ENCODE assay signal across 9 cellular contexts in genomic region chr12:55929306-55929791, GRCh38. TPM values are rescaled to one million over a fixed set of nuclear protein-coding genes. Genes with fewer than 3 reads are reported as not detected.
DNase-seq lines count a peak whose midpoint lies in the region; ATAC-seq, FAIRE-seq and TF ChIP-seq lines count a peak whose summit lies in the region.
"Had no signal": no experiment of that assay in that cellular context is flagged by ENCODE, and none has a peak within 500 bp of the region (broad histone marks: within the 10 kb centered on the region; RNA-seq: fewer than 3 reads in every experiment).

No MANE protein-coding gene starts in this region.

- FAIRE-seq in GM18507 (lab: Jason Lieb, UNC) (peak; percentile 82), GM12878 (lab: Jason Lieb, UNC) (peak; percentile 41)
- FAIRE-seq: islet of Langerhans had no signal

- H3K4me1 ChIP-seq in GM12878 (ENCODE audit: control insufficient read depth, insufficient read depth, low read length) = peaks cover 8% of the 10 kb centered on the region; the same call in 1 of the 2 replicates
- peaks cover 0 to 63% (median 47%) of the 10 kb centered on the region in 4 donors for H3K4me1 ChIP-seq in sigmoid colon
- H3K4me1 ChIP-seq in GM23248 (ENCODE audit: insufficient read depth) = peaks cover 46% of the 10 kb centered on the region

- H3F3A ChIP-seq in GM23248 (ENCODE audit: insufficient read depth) = peaks cover 44% of the 10 kb centered on the region

- CTCF ChIA-PET in GM12878 (lab: Yijun Ruan, JAX) = interaction anchor here (1.3 to 6.8 kb wide), 14 partner anchors 8 to 191 kb away, joined by 3 to 40 read pairs (median 9); partner anchors contain the start of genes DNAJC14, PA2G4, RAB5B and SUOX

- peaks cover 58% of the 10 kb centered on the region for H3K79me2 ChIP-seq in GM12878 (ENCODE audit: control insufficient read depth, insufficient read depth, low read length)
- peaks cover 69% of the 10 kb centered on the region for H3K79me2 ChIP-seq in GM23248 (ENCODE audit: insufficient read depth)

- RAD21 ChIA-PET in GM12878 (lab: Charles Lee; ENCODE audit: unreplicated experiment) = interaction anchor here (1.1 to 5.3 kb wide), 10 partner anchors 10 to 191 kb away, joined by 3 to 25 read pairs (median 10); partner anchors contain the start of genes DNAJC14, RAB5B and SUOX

- no peaks in the 10 kb centered on the region for H4K20me1 ChIP-seq in GM12878 (ENCODE audit: control insufficient read depth, insufficient read depth)
- no peaks in the 10 kb centered on the region for H4K20me1 ChIP-seq in GM23248 (ENCODE audit: insufficient read depth)

- peak; percentile 72 for TF ChIP-seq POLR2A in GM12878 (IDR thresholded peaks at IDR 0.05; ENCODE audit: low read depth, low read length)
- TF ChIP-seq POLR2A in sigmoid colon (IDR thresholded peaks at IDR 0.05) = no peak

- ATAC-seq in HG02852 (IDR thresholded peaks at IDR 0.05; ENCODE audit: unreplicated experiment) = peak; percentile 29
- ATAC-seq in GM12878 = peak; percentile 46
- no peak for ATAC-seq in HG03159 (IDR thresholded peaks at IDR 0.05; ENCODE audit: unreplicated experiment)

- H3K27ac ChIP-seq in GM12878 (ENCODE audit: control insufficient read depth, insufficient read depth) = peak overlapping the region; percentile 96
- H3K27ac ChIP-seq in sigmoid colon = peak overlapping the region; percentile 84 to 98 (median 98)
- H3K27ac ChIP-seq in GM23248 = no peak overlapping the region

- TF ChIP-seq CTCF in GM12878 (IDR thresholded peaks at IDR 0.05 in 2 of 3, conservative IDR thresholded peaks at IDR 0.05 in 1 of 3; ENCODE audit: control insufficient read depth in 2 of 3, extremely low read depth in 1 of 3, insufficient read depth in 1 of 3, low read depth in 3 of 3, low read length in 3 of 3) (no peak), sigmoid colon (IDR thresholded peaks at IDR 0.05) (no peak)

- no TSS peak for BruUV-seq in GM12878 (replicated peaks; lab: Mats Ljungman, UMichigan)

- no peaks in the 10 kb centered on the region for H3K27me3 ChIP-seq in GM12878 (replicated peaks in 1 of 2; ENCODE audit: control insufficient read depth in 2 of 2, insufficient read depth in 2 of 2, low read length in 1 of 2)
- no peaks in the 10 kb centered on the region for H3K27me3 ChIP-seq in sigmoid colon
- H3K27me3 ChIP-seq in GM23248 (replicated peaks; ENCODE audit: insufficient read depth) = no peaks in the 10 kb centered on the region

- POLR2A ChIA-PET in GM12878 (lab: Charles Lee) = interaction anchor here (0.6 to 7.3 kb wide), 13 partner anchors 38 to 746 kb away, joined by 3 to 66 read pairs (median 9); partner anchors contain the start of genes CD63, DNAJC14, ORMDL2 and RAB5B

- TF ChIP-seq EP300 in GM12878 (IDR thresholded peaks at IDR 0.05; ENCODE audit: borderline replicate concordance in 1 of 2, control insufficient read depth in 1 of 2, low read depth in 2 of 2, low read length in 2 of 2) (peak in 1 of 2 experiments; percentile 55; a peak in 2 of 4 replicates), sigmoid colon (IDR thresholded peaks at IDR 0.05) (no peak)

- H3K9me3 ChIP-seq in GM12878 (replicated peaks; ENCODE audit: control insufficient read depth, insufficient read depth, low read length) (no peaks in the 10 kb centered on the region), sigmoid colon (no peaks in the 10 kb centered on the region), GM23248 (ENCODE audit: low read depth) (no peaks in the 10 kb centered on the region)

- H2AFZ ChIP-seq in GM12878 (ENCODE audit: control insufficient read depth, low read depth, low read length) (peak overlapping the region; percentile 43; the same call in 1 of the 2 replicates), GM23248 (no peak overlapping the region)

- no peak for TF ChIP-seq RAD21 in GM12878 (IDR thresholded peaks at IDR 0.05; ENCODE audit: insufficient read depth, low read depth, low read length)

- SMC1A ChIA-PET in GM12878 (lab: Charles Lee; ENCODE audit: uncharacterized antibody, unreplicated experiment) = interaction anchor here (0.8 to 2.8 kb wide), 8 partner anchors 11 to 191 kb away, joined by 3 to 16 read pairs (median 6); partner anchors contain the start of gene RAB5B

- intact Hi-C loops in GM12878 (cut with micrococcal nuclease; ENCODE audit: unreplicated experiment) = loop anchor here (1.0 to 5.0 kb wide), 4 partner anchors 100 to 191 kb away; partner anchors contain the start of genes DNAJC14, PA2G4, RPL41 and ZC3H10
- intact Hi-C loops in sigmoid colon (cut with DNase I) = loop anchor here (2.0 to 5.0 kb wide), 2 partner anchors 113 to 187 kb away; partner anchors contain the start of genes GDF11 and SARNP

- WGBS in GM12878 (ENCODE audit: insufficient coverage, insufficient replicate concordance, low lambda C conversion rate, missing lambda C conversion rate) = under 1% methylated on average over 8 of the region's 8 CpGs
- 23 to 24% methylated on average over 8 of the region's 8 CpGs for WGBS in sigmoid colon, 2 donors
- 87% methylated on average over 8 of the region's 8 CpGs for WGBS in GM23248 (ENCODE audit: low coverage in 1 of 2, low lambda C conversion rate in 2 of 2, missing lambda C conversion rate in 2 of 2), 2 experiments

- in situ Hi-C loops in GM12878 (cut with MboI) (loop anchor here (5.0 kb wide), 1 partner anchor 102 kb away; the partner anchor contains the start of gene DNAJC14), GM23248 (cut with MboI) (loop anchor here (5.0 kb wide), 1 partner anchor 87 kb away; the partner anchor contains the start of gene MMP19)

- peak overlapping the region; percentile 99 for H3K9ac ChIP-seq in GM12878 (ENCODE audit: control insufficient read depth, insufficient read depth, low read length)
- no peak overlapping the region for H3K9ac ChIP-seq in GM23248

- DNase-seq in GM18507 (ENCODE audit: extremely low spot score, insufficient read length, low read depth) (peak; percentile 66), T-helper 2 cell (peak; percentile 62 to 97 (median 86)), GM12878 (ENCODE audit: low read depth, low spot score) (peak; percentile 70), sigmoid colon (no peak), NCI-H345 (lab: John Stamatoyannopoulos, UW) (no peak), GM23248 (no peak)

- H3K4me2 ChIP-seq in GM12878 (ENCODE audit: control insufficient read depth, insufficient read depth) (peak overlapping the region; percentile 98), GM23248 (ENCODE audit: unreplicated experiment) (no peak overlapping the region)

- peak overlapping the region; percentile 67 for H3K4me3 ChIP-seq in GM12878
- no peak overlapping the region for H3K4me3 ChIP-seq in sigmoid colon
- H3K4me3 ChIP-seq in GM23248 = no peak overlapping the region

- H3K9me2 ChIP-seq in GM23248 (ENCODE audit: insufficient read depth) = no peaks in the 10 kb centered on the region

- H3K36me3 ChIP-seq in GM12878 (ENCODE audit: control insufficient read depth in 2 of 2, insufficient read depth in 2 of 2, low read length in 1 of 2) (0 out of 4 replicates have a peak, but pooled peaks cover 0 to 7% of the 10 kb centered on the region in 2 experiments), sigmoid colon (no peaks in the 10 kb centered on the region), GM23248 (ENCODE audit: low read depth) (no peaks in the 10 kb centered on the region)

RNA-seq across cellular contexts. Expression of gene DGKA, which starts 1.6 kb away (rescaled TPM):
- total RNA-seq in GM12878 (2013; cell fraction: nucleolus; rRNA removed) = 175 and 195 TPM in 2 replicates
- total RNA-seq in GM12878 (2014; rRNA removed) (36.3 and 37.9 TPM in 2 replicates), GM12878 (2014; rRNA removed; fragmentation: Illumina TruSeq; extraction: Trizol) (30.2 and 30.4 TPM in 2 replicates), GM12878 (2021) (49.5 and 59.7 TPM in 2 replicates), sigmoid colon (10 to 100 TPM; 21.4 to 76.4 (median 49.1) TPM)
- polyA plus RNA-seq in GM12878 (2011; ENCODE audit: low read depth) = 44.3 TPM
- polyA plus RNA-seq in GM12878 (2011; rRNA removed) (23.0 and 27.5 TPM in 2 replicates), GM12878 (2014; fragmentation: Illumina TruSeq; extraction: Trizol) (38.0 and 141 TPM in 2 replicates), GM12878 (2014; fragmentation: Nextera tagmentation; extraction: Ambion mirVana) (10 to 100 TPM; 14.0 to 20.3 TPM), GM12878 (2014; rRNA removed) (38.4 and 41.6 TPM in 2 replicates), GM12878 (2016; fragmentation: Nextera tagmentation; extraction: Ambion mirVana) (10 to 100 TPM; 55.6 to 65.5 TPM), sigmoid colon (10 to 100 TPM; 43.0 to 97.8 (median 44.4) TPM), GM23248 (2016; fragmentation: Nextera tagmentation; extraction: Ambion mirVana) (109 and 116 TPM in 2 replicates)
- 27.4 and 28.5 TPM in 2 replicates for polyA plus RNA-seq in GM12878 (2011; cell fraction: cytosol; rRNA removed)
- polyA plus RNA-seq in GM12878 (2011; cell fraction: nucleus; rRNA removed) = 163 and 189 TPM in 2 replicates
- 38.2 and 50.3 TPM in 2 replicates for polyA plus RNA-seq in GM12878 (2012)
- 36.2 and 36.4 TPM in 2 replicates for polyA minus RNA-seq in GM12878 (2011; rRNA and poly(A)+ RNA removed)
- 13.5 and 26.9 TPM in 2 replicates for polyA minus RNA-seq in GM12878 (2011; cell fraction: cytosol; rRNA and poly(A)+ RNA removed)
- 72.3 and 74.8 TPM in 2 replicates for polyA minus RNA-seq in GM12878 (2011; cell fraction: nucleus; rRNA and poly(A)+ RNA removed)
- total RNA-seq in GM23248 (2014; rRNA removed; shearing (Covaris generic)) = 66.6 and 67.7 TPM in 2 replicates

RNA-seq across cellular contexts. Expression of gene PYM1, which starts 1.7 kb away (rescaled TPM):
- total RNA-seq in GM12878 (2013; cell fraction: nucleolus; rRNA removed) = 20.5 and 22.5 TPM in 2 replicates
- total RNA-seq in GM12878 (2014; rRNA removed) (56.4 and 62.9 TPM in 2 replicates), GM12878 (2014; rRNA removed; fragmentation: Illumina TruSeq; extraction: Trizol) (50.2 and 54.5 TPM in 2 replicates), GM12878 (2021) (44.8 and 45.5 TPM in 2 replicates), sigmoid colon (10 to 100 TPM; 17.5 to 31.7 (median 27.6) TPM)
- polyA plus RNA-seq in GM12878 (2011; ENCODE audit: low read depth) = 24.2 TPM
- polyA plus RNA-seq in GM12878 (2011; rRNA removed) (55.2 and 64.9 TPM in 2 replicates), GM12878 (2014; fragmentation: Illumina TruSeq; extraction: Trizol) (50.8 and 62.5 TPM in 2 replicates), GM12878 (2014; fragmentation: Nextera tagmentation; extraction: Ambion mirVana) (10 to 100 TPM; 33.9 to 37.6 TPM), GM12878 (2014; rRNA removed) (73.9 and 79.6 TPM in 2 replicates), GM12878 (2016; fragmentation: Nextera tagmentation; extraction: Ambion mirVana) (10 to 100 TPM; 87.4 to 93.4 TPM), sigmoid colon (10 to 100 TPM; 59.9 to 93.9 (median 65.5) TPM), GM23248 (2016; fragmentation: Nextera tagmentation; extraction: Ambion mirVana) (33.5 and 34.4 TPM in 2 replicates)
- polyA plus RNA-seq in GM12878 (2011; cell fraction: cytosol; rRNA removed) = 51.3 and 53.3 TPM in 2 replicates
- 23.1 and 25.5 TPM in 2 replicates for polyA plus RNA-seq in GM12878 (2011; cell fraction: nucleus; rRNA removed)
- 29.2 and 33.8 TPM in 2 replicates for polyA plus RNA-seq in GM12878 (2012)
- polyA minus RNA-seq in GM12878 (2011; rRNA and poly(A)+ RNA removed) = 15.7 and 29.4 TPM in 2 replicates
- 12.0 and 17.8 TPM in 2 replicates for polyA minus RNA-seq in GM12878 (2011; cell fraction: cytosol; rRNA and poly(A)+ RNA removed)
- 10.8 and 20.3 TPM in 2 replicates for polyA minus RNA-seq in GM12878 (2011; cell fraction: nucleus; rRNA and poly(A)+ RNA removed)
- 20.1 and 25.9 TPM in 2 replicates for total RNA-seq in GM23248 (2014; rRNA removed; shearing (Covaris generic))

RNA-seq across cellular contexts. Expression of gene PMEL, which starts 36.5 kb away (rescaled TPM):
- total RNA-seq in GM12878 (2013; cell fraction: nucleolus; rRNA removed) = 2.0 and 4.9 TPM in 2 replicates
- 0.51 and 0.71 TPM in 2 replicates for total RNA-seq in GM12878 (2014; rRNA removed)
- total RNA-seq in GM12878 (2014; rRNA removed; fragmentation: Illumina TruSeq; extraction: Trizol) = 0.36 and 0.46 TPM in 2 replicates
- 0.96 and 1.3 TPM in 2 replicates for total RNA-seq in GM12878 (2021)
- 1.0 TPM for polyA plus RNA-seq in GM12878 (2011; ENCODE audit: low read depth)
- polyA plus RNA-seq in GM12878 (2011; rRNA removed) = 1.6 TPM in 2 replicates
- polyA plus RNA-seq in GM12878 (2011; cell fraction: cytosol; rRNA removed) = 1.9 TPM in 2 replicates
- 5.0 and 9.1 TPM in 2 replicates for polyA plus RNA-seq in GM12878 (2011; cell fraction: nucleus; rRNA removed)
- polyA plus RNA-seq in GM12878 (2012) = 1.4 and 1.6 TPM in 2 replicates
- 0.81 TPM in 1 of 2 replicates, not detected in the other for polyA plus RNA-seq in GM12878 (2014; fragmentation: Illumina TruSeq; extraction: Trizol)
- under 1 TPM; 0.32 to 0.33 TPM for polyA plus RNA-seq in GM12878 (2014; fragmentation: Nextera tagmentation; extraction: Ambion mirVana)
- 0.59 and 0.90 TPM in 2 replicates for polyA plus RNA-seq in GM12878 (2014; rRNA removed)
- polyA plus RNA-seq in GM12878 (2016; fragmentation: Nextera tagmentation; extraction: Ambion mirVana) = 1 to 10 TPM in 1 of 2 experiments, under 1 TPM in 1; 0.53 to 1.5 TPM
- polyA minus RNA-seq in GM12878 (2011; rRNA and poly(A)+ RNA removed) = 1.1 and 3.5 TPM in 2 replicates
- 0.42 TPM in 1 of 2 replicates, not detected in the other for polyA minus RNA-seq in GM12878 (2011; cell fraction: cytosol; rRNA and poly(A)+ RNA removed)
- 0.48 and 1.1 TPM in 2 replicates for polyA minus RNA-seq in GM12878 (2011; cell fraction: nucleus; rRNA and poly(A)+ RNA removed)
- 1 to 10 TPM in 1 of 4 donors, under 1 TPM in 1, not detected in 2; 0.71 to 1.3 TPM for total RNA-seq in sigmoid colon
- polyA plus RNA-seq in sigmoid colon = 1 to 10 TPM; 1.2 to 1.8 (median 1.7) TPM
- 0.13 and 2.3 TPM in 2 replicates for total RNA-seq in GM23248 (2014; rRNA removed; shearing (Covaris generic))
- polyA plus RNA-seq in GM23248 (2016; fragmentation: Nextera tagmentation; extraction: Ambion mirVana) = 0.38 and 0.76 TPM in 2 replicates

RNA-seq across cellular contexts. Expression of gene CDK2, which starts 37.3 kb away (rescaled TPM):
- 60.8 and 61.4 TPM in 2 replicates for total RNA-seq in GM12878 (2013; cell fraction: nucleolus; rRNA removed)
- total RNA-seq in GM12878 (2014; rRNA removed) (90.6 and 92.5 TPM in 2 replicates), GM12878 (2014; rRNA removed; fragmentation: Illumina TruSeq; extraction: Trizol) (73.1 and 84.5 TPM in 2 replicates), GM12878 (2021) (85.8 and 85.9 TPM in 2 replicates), sigmoid colon (10 to 100 TPM; 11.4 to 27.7 (median 18.8) TPM)
- 46.5 TPM for polyA plus RNA-seq in GM12878 (2011; ENCODE audit: low read depth)
- polyA plus RNA-seq in GM12878 (2011; rRNA removed) (93.1 and 138 TPM in 2 replicates), GM12878 (2014; fragmentation: Illumina TruSeq; extraction: Trizol) (92.8 and 108 TPM in 2 replicates), GM12878 (2014; fragmentation: Nextera tagmentation; extraction: Ambion mirVana) (10 to 100 TPM; 13.1 to 16.1 TPM), GM12878 (2014; rRNA removed) (68.3 and 79.9 TPM in 2 replicates), GM12878 (2016; fragmentation: Nextera tagmentation; extraction: Ambion mirVana) (10 to 100 TPM; 66.1 to 70.8 TPM), sigmoid colon (10 to 100 TPM in 2 of 3 donors, 1 to 10 TPM in 1; 7.2 to 23.4 (median 11.1) TPM), GM23248 (2016; fragmentation: Nextera tagmentation; extraction: Ambion mirVana) (16.2 and 16.6 TPM in 2 replicates)
- 105 and 145 TPM in 2 replicates for polyA plus RNA-seq in GM12878 (2011; cell fraction: cytosol; rRNA removed)
- 87.9 and 122 TPM in 2 replicates for polyA plus RNA-seq in GM12878 (2011; cell fraction: nucleus; rRNA removed)
- 57.9 and 69.0 TPM in 2 replicates for polyA plus RNA-seq in GM12878 (2012)
- 69.7 and 82.9 TPM in 2 replicates for polyA minus RNA-seq in GM12878 (2011; rRNA and poly(A)+ RNA removed)
- polyA minus RNA-seq in GM12878 (2011; cell fraction: cytosol; rRNA and poly(A)+ RNA removed) = 28.1 and 49.7 TPM in 2 replicates
- polyA minus RNA-seq in GM12878 (2011; cell fraction: nucleus; rRNA and poly(A)+ RNA removed) = 29.0 and 34.3 TPM in 2 replicates
- 20.8 and 34.9 TPM in 2 replicates for total RNA-seq in GM23248 (2014; rRNA removed; shearing (Covaris generic))

RNA-seq across cellular contexts. Expression of gene RAB5B, which starts 44.5 kb away (rescaled TPM):
- 75.8 and 84.4 TPM in 2 replicates for total RNA-seq in GM12878 (2013; cell fraction: nucleolus; rRNA removed)
- total RNA-seq in GM12878 (2014; rRNA removed) = 28.7 and 32.8 TPM in 2 replicates
- total RNA-seq in GM12878 (2014; rRNA removed; fragmentation: Illumina TruSeq; extraction: Trizol) = 29.1 and 31.8 TPM in 2 replicates
- total RNA-seq in GM12878 (2021) = 50.9 and 54.2 TPM in 2 replicates
- 33.1 TPM for polyA plus RNA-seq in GM12878 (2011; ENCODE audit: low read depth)
- 149 and 150 TPM in 2 replicates for polyA plus RNA-seq in GM12878 (2011; rRNA removed)
- polyA plus RNA-seq in GM12878 (2011; cell fraction: cytosol; rRNA removed) = 105 and 112 TPM in 2 replicates
- polyA plus RNA-seq in GM12878 (2011; cell fraction: nucleus; rRNA removed) = 57.0 and 68.7 TPM in 2 replicates
- polyA plus RNA-seq in GM12878 (2012) = 49.6 and 57.5 TPM in 2 replicates
- 66.7 and 78.2 TPM in 2 replicates for polyA plus RNA-seq in GM12878 (2014; fragmentation: Illumina TruSeq; extraction: Trizol)
- polyA plus RNA-seq in GM12878 (2014; fragmentation: Nextera tagmentation; extraction: Ambion mirVana) = 10 to 100 TPM in 1 of 2 experiments, 1 to 10 TPM in 1; 7.5 to 11.3 TPM
- polyA plus RNA-seq in GM12878 (2014; rRNA removed) = 46.0 and 53.6 TPM in 2 replicates
- polyA plus RNA-seq in GM12878 (2016; fragmentation: Nextera tagmentation; extraction: Ambion mirVana) = 10 to 100 TPM; 37.2 to 38.4 TPM
- 106 and 129 TPM in 2 replicates for polyA minus RNA-seq in GM12878 (2011; rRNA and poly(A)+ RNA removed)
- polyA minus RNA-seq in GM12878 (2011; cell fraction: cytosol; rRNA and poly(A)+ RNA removed) = 25.5 and 38.4 TPM in 2 replicates
- 20.3 and 27.7 TPM in 2 replicates for polyA minus RNA-seq in GM12878 (2011; cell fraction: nucleus; rRNA and poly(A)+ RNA removed)
- 100 to 1,000 TPM in 3 of 4 donors, 10 to 100 TPM in 1; 92.8 to 102 (median 101) TPM for total RNA-seq in sigmoid colon
- polyA plus RNA-seq in sigmoid colon = 100 to 1,000 TPM in 1 of 3 donors, 10 to 100 TPM in 2; 82.8 to 113 (median 83.5) TPM
- total RNA-seq in GM23248 (2014; rRNA removed; shearing (Covaris generic)) = 47.0 and 58.6 TPM in 2 replicates
- polyA plus RNA-seq in GM23248 (2016; fragmentation: Nextera tagmentation; extraction: Ambion mirVana) = 65.8 and 66.6 TPM in 2 replicates

Comparison
In these comparisons a context has a peak if more than half of its experiments do, and no peak if none do; other contexts are left out.
1. DNase-seq: peak in GM18507 (single experiment), T-helper 2 cell (5 of 5) and GM12878 (single experiment); none in sigmoid colon (single experiment), NCI-H345 (single experiment) and GM23248 (single experiment).